ENCODE assay signal across 1 cellular context in genomic region chr14:54564799-54565235, GRCh38.
TF ChIP-seq lines count a peak whose summit lies in the region.

No MANE protein-coding gene starts in this region.

TF ChIP-seq in GM12878, 131 proteins besides CTCF, POLR2A, EP300 and RAD21:
- TF ChIP-seq E2F8 (IDR thresholded peaks at IDR 0.05; ENCODE audit: low read depth, partially characterized antibody) (no peak), IKZF1 (conservative IDR thresholded peaks at IDR 0.05) (0 out of 2 replicates have a peak, but pooled peaks have one; percentile 2)
